Comparison of ENCODE assay signal across 1 cellular context in genomic region chr3:48034000-48034516, GRCh38.
TF ChIP-seq lines count a peak whose summit lies in the region.

No MANE protein-coding gene starts in this region.

TF ChIP-seq in HEK293, 187 proteins besides CTCF, POLR2A, EP300 and RAD21 (continued from another document and continues in another):
- TF ChIP-seq, protein P1, sequence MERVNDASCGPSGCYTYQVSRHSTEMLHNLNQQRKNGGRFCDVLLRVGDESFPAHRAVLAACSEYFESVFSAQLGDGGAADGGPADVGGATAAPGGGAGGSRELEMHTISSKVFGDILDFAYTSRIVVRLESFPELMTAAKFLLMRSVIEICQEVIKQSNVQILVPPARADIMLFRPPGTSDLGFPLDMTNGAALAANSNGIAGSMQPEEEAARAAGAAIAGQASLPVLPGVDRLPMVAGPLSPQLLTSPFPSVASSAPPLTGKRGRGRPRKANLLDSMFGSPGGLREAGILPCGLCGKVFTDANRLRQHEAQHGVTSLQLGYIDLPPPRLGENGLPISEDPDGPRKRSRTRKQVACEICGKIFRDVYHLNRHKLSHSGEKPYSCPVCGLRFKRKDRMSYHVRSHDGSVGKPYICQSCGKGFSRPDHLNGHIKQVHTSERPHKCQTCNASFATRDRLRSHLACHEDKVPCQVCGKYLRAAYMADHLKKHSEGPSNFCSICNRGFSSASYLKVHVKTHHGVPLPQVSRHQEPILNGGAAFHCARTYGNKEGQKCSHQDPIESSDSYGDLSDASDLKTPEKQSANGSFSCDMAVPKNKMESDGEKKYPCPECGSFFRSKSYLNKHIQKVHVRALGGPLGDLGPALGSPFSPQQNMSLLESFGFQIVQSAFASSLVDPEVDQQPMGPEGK (tag by site-specific recombination; IDR thresholded peaks at IDR 0.05) = 0 out of 2 replicates have a peak, but pooled peaks have one; percentile 31
- TF ChIP-seq HIC1 (tag by site-specific recombination; IDR thresholded peaks at IDR 0.05) (peak; percentile 63), MYNN (tag by site-specific recombination; IDR thresholded peaks at IDR 0.05; ENCODE audit: borderline replicate concordance) (peak; percentile 49; the same call in 1 of the 2 replicates), ZNF623 (tag by site-specific recombination; IDR thresholded peaks at IDR 0.05) (0 out of 2 replicates have a peak, but pooled peaks have one; percentile 15), ZNF280D (tag by site-specific recombination; IDR thresholded peaks at IDR 0.05) (no peak), ZNF18 (tag by site-specific recombination; IDR thresholded peaks at IDR 0.05) (peak; percentile 89), KLF9 (tag by site-specific recombination; IDR thresholded peaks at IDR 0.05; ENCODE audit: low read depth) (0 out of 2 replicates have a peak, but pooled peaks have one; percentile 7), TCF7L2 (IDR thresholded peaks at IDR 0.05; ENCODE audit: borderline replicate concordance, low read depth, low read length) (peak; percentile 44; the same call in 1 of the 2 replicates), OVOL3 (tag by site-specific recombination; IDR thresholded peaks at IDR 0.05) (peak; percentile 83; the same call in 1 of the 2 replicates), FEZF1 (tag by site-specific recombination; IDR thresholded peaks at IDR 0.05) (peak; percentile 81), TRIM28 (IDR thresholded peaks at IDR 0.05; ENCODE audit: borderline replicate concordance, low read length) (peak; percentile 61; the same call in 1 of the 2 replicates), ZNF366 (tag by site-specific recombination; conservative IDR thresholded peaks at IDR 0.05) (peak; percentile 94), ZNF629 (tag by site-specific recombination; IDR thresholded peaks at IDR 0.05) (peak; percentile 86), ZNF155 (tag by site-specific recombination; IDR thresholded peaks at IDR 0.05) (no peak), ZXDB (tag by site-specific recombination; IDR thresholded peaks at IDR 0.05) (peak; percentile 93), PRDM1 (tag by site-specific recombination; IDR thresholded peaks at IDR 0.05) (peak; percentile 37; the same call in 1 of the 2 replicates), ZNF362 (tag by site-specific recombination; IDR thresholded peaks at IDR 0.05) (peak; percentile 38; the same call in 1 of the 2 replicates), SP7 (tag by site-specific recombination; IDR thresholded peaks at IDR 0.05) (peak; percentile 96), ZNF423 (tag by site-specific recombination; IDR thresholded peaks at IDR 0.05) (no peak), OSR2 (tag by site-specific recombination; IDR thresholded peaks at IDR 0.05) (peak; percentile 81), ZBTB20 (tag by site-specific recombination; IDR thresholded peaks at IDR 0.05) (0 out of 2 replicates have a peak, but pooled peaks have one; percentile 35), ZSCAN23 (tag by site-specific recombination; IDR thresholded peaks at IDR 0.05) (peak; percentile 74), SCRT2 (tag by site-specific recombination; IDR thresholded peaks at IDR 0.05) (peak; percentile 17; the same call in 1 of the 2 replicates), ZNF610 (tag by site-specific recombination; IDR thresholded peaks at IDR 0.05; ENCODE audit: borderline replicate concordance) (0 out of 2 replicates have a peak, but pooled peaks have one; percentile 14), ZNF133 (tag by site-specific recombination; IDR thresholded peaks at IDR 0.05) (no peak), IKZF3 (tag by site-specific recombination; IDR thresholded peaks at IDR 0.05) (0 out of 2 replicates have a peak, but pooled peaks have one; percentile 26), REST (tag by site-specific recombination; IDR thresholded peaks at IDR 0.05) (no peak), ZNF184 (tag by site-specific recombination; IDR thresholded peaks at IDR 0.05) (0 out of 2 replicates have a peak, but pooled peaks have one; percentile 21), ZBTB44 (tag by site-specific recombination; IDR thresholded peaks at IDR 0.05) (peak; percentile 64; the same call in 1 of the 2 replicates), ZNF354C (tag by site-specific recombination; IDR thresholded peaks at IDR 0.05; ENCODE audit: borderline replicate concordance, low read depth) (no peak), KLF1 (tag by site-specific recombination; IDR thresholded peaks at IDR 0.05) (peak; percentile 46), ZNF660 (tag by site-specific recombination; IDR thresholded peaks at IDR 0.05) (peak; percentile 54), ZBTB17 (tag by site-specific recombination; IDR thresholded peaks at IDR 0.05) (0 out of 2 replicates have a peak, but pooled peaks have one; percentile 53)
- TF ChIP-seq, protein P2, sequence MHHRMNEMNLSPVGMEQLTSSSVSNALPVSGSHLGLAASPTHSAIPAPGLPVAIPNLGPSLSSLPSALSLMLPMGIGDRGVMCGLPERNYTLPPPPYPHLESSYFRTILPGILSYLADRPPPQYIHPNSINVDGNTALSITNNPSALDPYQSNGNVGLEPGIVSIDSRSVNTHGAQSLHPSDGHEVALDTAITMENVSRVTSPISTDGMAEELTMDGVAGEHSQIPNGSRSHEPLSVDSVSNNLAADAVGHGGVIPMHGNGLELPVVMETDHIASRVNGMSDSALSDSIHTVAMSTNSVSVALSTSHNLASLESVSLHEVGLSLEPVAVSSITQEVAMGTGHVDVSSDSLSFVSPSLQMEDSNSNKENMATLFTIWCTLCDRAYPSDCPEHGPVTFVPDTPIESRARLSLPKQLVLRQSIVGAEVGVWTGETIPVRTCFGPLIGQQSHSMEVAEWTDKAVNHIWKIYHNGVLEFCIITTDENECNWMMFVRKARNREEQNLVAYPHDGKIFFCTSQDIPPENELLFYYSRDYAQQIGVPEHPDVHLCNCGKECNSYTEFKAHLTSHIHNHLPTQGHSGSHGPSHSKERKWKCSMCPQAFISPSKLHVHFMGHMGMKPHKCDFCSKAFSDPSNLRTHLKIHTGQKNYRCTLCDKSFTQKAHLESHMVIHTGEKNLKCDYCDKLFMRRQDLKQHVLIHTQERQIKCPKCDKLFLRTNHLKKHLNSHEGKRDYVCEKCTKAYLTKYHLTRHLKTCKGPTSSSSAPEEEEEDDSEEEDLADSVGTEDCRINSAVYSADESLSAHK (tag by site-specific recombination; IDR thresholded peaks at IDR 0.05) = peak; percentile 57
- TF ChIP-seq, protein P3, sequence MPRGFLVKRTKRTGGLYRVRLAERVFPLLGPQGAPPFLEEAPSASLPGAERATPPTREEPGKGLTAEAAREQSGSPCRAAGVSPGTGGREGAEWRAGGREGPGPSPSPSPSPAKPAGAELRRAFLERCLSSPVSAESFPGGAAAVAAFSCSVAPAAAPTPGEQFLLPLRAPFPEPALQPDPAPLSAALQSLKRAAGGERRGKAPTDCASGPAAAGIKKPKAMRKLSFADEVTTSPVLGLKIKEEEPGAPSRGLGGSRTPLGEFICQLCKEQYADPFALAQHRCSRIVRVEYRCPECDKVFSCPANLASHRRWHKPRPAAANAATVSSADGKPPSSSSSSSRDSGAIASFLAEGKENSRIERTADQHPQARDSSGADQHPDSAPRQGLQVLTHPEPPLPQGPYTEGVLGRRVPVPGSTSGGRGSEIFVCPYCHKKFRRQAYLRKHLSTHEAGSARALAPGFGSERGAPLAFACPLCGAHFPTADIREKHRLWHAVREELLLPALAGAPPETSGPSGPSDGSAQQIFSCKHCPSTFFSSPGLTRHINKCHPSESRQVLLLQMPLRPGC (tag by site-specific recombination; IDR thresholded peaks at IDR 0.05) = peak; percentile 93
